Comparison of ENCODE assay signal across 20 cellular contexts in the genomic region with DNA sequence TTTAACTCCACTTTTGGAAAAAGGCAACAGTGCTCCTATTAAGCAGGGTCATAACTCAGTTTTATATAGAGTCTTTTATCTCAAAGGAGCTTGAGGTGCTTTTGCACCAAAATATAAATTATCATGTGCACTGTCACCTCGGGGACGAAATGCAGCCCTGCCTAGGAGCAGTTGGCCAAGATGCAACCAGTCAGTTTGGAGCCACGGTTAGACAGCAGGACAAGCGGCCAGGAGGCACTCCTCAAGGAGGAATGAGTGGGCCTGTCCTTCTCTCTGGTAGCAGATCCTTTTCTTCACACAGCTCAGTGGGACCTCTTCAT.
"Had no signal": no experiment of that assay in that cellular context is flagged by ENCODE, and none has a peak within 500 bp of the region (broad histone marks: within the 10 kb centered on the region; RNA-seq: fewer than 3 reads in every experiment).

No MANE protein-coding gene starts in this region.

- H3K79me2 ChIP-seq: hepatocyte had no signal

- H3K4me3 ChIP-seq: colonic mucosa, hepatocyte, lung, suprapubic skin had no signal

- H3K36me3 ChIP-seq: colonic mucosa, suprapubic skin, tibial artery had no signal

- H3K27ac Mint-ChIP-seq: naive B cell; nephron progenitor cell; stimulated activated effector memory CD8-positive, alpha-beta T cell treated with anti-CD3 and anti-CD28 coated beads, Interleukin-12 subunit alpha, Interleukin-12 subunit beta, amount 100 ng/mL, for 72 hours had no signal

- H3K27me3 ChIP-seq: colonic mucosa, hepatocyte, suprapubic skin, tibial artery had no signal

- H3K27ac ChIP-seq: colonic mucosa, foreskin keratinocyte, hepatocyte, suprapubic skin had no signal

- H3K36me3 Mint-ChIP-seq: naive B cell; stimulated activated effector memory CD8-positive, alpha-beta T cell treated with anti-CD3 and anti-CD28 coated beads, Interleukin-12 subunit alpha, Interleukin-12 subunit beta, amount 100 ng/mL, for 72 hours had no signal

- ATAC-seq: foreskin keratinocyte; left ventricle myocardium superior; stimulated activated effector memory CD8-positive, alpha-beta T cell treated with anti-CD3 and anti-CD28 coated beads, Interleukin-12 subunit alpha, Interleukin-12 subunit beta, amount 100 ng/mL, for 72 hours; stimulated activated naive CD8-positive, alpha-beta T cell treated with anti-CD3 and anti-CD28 coated beads, Interleukin-15, Interleukin-2, amounts not matched to agents 100 U/mL and 50 U/mL, for 24 hours had no signal

- H3K4me1 ChIP-seq: colonic mucosa, foreskin keratinocyte had no signal

- H3K9me3 Mint-ChIP-seq: stimulated activated effector memory CD8-positive, alpha-beta T cell treated with anti-CD3 and anti-CD28 coated beads, Interleukin-12 subunit alpha, Interleukin-12 subunit beta, amount 100 ng/mL, for 72 hours had no signal

- H3K4me3 Mint-ChIP-seq: naive B cell; nephron progenitor cell; stimulated activated effector memory CD8-positive, alpha-beta T cell treated with anti-CD3 and anti-CD28 coated beads, Interleukin-12 subunit alpha, Interleukin-12 subunit beta, amount 100 ng/mL, for 72 hours had no signal

- DNase-seq: colonic mucosa; dermis blood vessel endothelial cell; erythroblast; foreskin keratinocyte; head of caudate nucleus; kidney; left cardiac atrium; left ventricle myocardium superior; mesenchymal stem cell; naive B cell; nephron progenitor cell; posterior cingulate gyrus; stimulated activated CD4-positive, alpha-beta T cell treated with anti-CD3 and anti-CD28 coated beads, Interleukin-4, amount 100 ng/mL, for 1 hour; stimulated activated CD8-positive, alpha-beta memory T cell treated with anti-CD3 and anti-CD28 coated beads, Interleukin-4, amount 100 ng/mL, for 48 hours; stimulated activated naive CD8-positive, alpha-beta T cell treated with anti-CD3 and anti-CD28 coated beads, Interleukin-15, Interleukin-2, amounts not matched to agents 100 U/mL and 50 U/mL, for 24 hours; tibial artery had no signal

- H3K4me1 Mint-ChIP-seq: stimulated activated effector memory CD8-positive, alpha-beta T cell treated with anti-CD3 and anti-CD28 coated beads, Interleukin-12 subunit alpha, Interleukin-12 subunit beta, amount 100 ng/mL, for 72 hours had no signal
